ENCODE assay signal across 9 cellular contexts in genomic region chr3:196159952-196160804, GRCh38. TPM values are rescaled to one million over a fixed set of nuclear protein-coding genes. Genes with fewer than 3 reads are reported as not detected.
A peak's percentile ranks its signal among the peaks of the same experiment; 100 is the strongest.
DNase-seq lines count a peak whose midpoint lies in the region; ATAC-seq, FAIRE-seq and TF ChIP-seq lines count a peak whose summit lies in the region.
"Had no signal": no experiment of that assay in that cellular context is flagged by ENCODE, and none has a peak within 500 bp of the region (broad histone marks: within the 10 kb centered on the region; RNA-seq: fewer than 3 reads in every experiment).

No MANE protein-coding gene starts in this region.

- peak overlapping the region; percentile 5; the same call in 1 of the 2 replicates for H3K4me2 ChIP-seq in GM12878 (ENCODE audit: control insufficient read depth, insufficient read depth)

- H3K27me3 ChIP-seq in GM12878 (replicated peaks in 1 of 2; ENCODE audit: control insufficient read depth in 2 of 2, insufficient read depth in 2 of 2, low read length in 1 of 2), result no peaks in the 10 kb centered on the region

- no TSS peak for BruUV-seq in GM12878 (replicated peaks; lab: Mats Ljungman, UMichigan)

- FAIRE-seq in GM12878 (lab: Jason Lieb, UNC), result peak; percentile 89

- no peaks in the 10 kb centered on the region for H3K27me3 Mint-ChIP-seq in memory B cell
- H3K27me3 Mint-ChIP-seq in mesothelial cell of epicardium (ENCODE audit: low read depth), result no peaks in the 10 kb centered on the region

- H3K4me1 Mint-ChIP-seq in memory B cell (peaks cover 12% of the 10 kb centered on the region), mesothelial cell of epicardium (no peaks in the 10 kb centered on the region)

- H3K4me3 Mint-ChIP-seq in memory B cell (peak overlapping the region; percentile 67), mesothelial cell of epicardium (no peak overlapping the region)

- no peaks in the 10 kb centered on the region for H3K9me3 ChIP-seq in GM12878 (replicated peaks; ENCODE audit: control insufficient read depth, insufficient read depth, low read length)

- POLR2A ChIA-PET in GM12878 (lab: Charles Lee), result interaction anchor here (0.7 to 4.5 kb wide), 22 partner anchors 9 to 112 kb away, joined by 3 to 24 read pairs (median 4); no protein-coding TSS in a partner anchor

- peak overlapping the region; percentile 96 for H3K27ac Mint-ChIP-seq in memory B cell
- H3K27ac Mint-ChIP-seq in mesothelial cell of epicardium, result no peak overlapping the region

- H2AFZ ChIP-seq in GM12878 (ENCODE audit: control insufficient read depth, low read depth, low read length), result peak overlapping the region; percentile 73

- in situ Hi-C loops in GM12878 (cut with MboI), result no loop called here

- SMC1A ChIA-PET in GM12878 (lab: Charles Lee; ENCODE audit: uncharacterized antibody, unreplicated experiment), result interaction anchor here (0.6 to 5.2 kb wide), 25 partner anchors 9 to 133 kb away, joined by 3 to 40 read pairs (median 5); no protein-coding TSS in a partner anchor

- CTCF ChIA-PET in GM12878 (lab: Yijun Ruan, JAX), result interaction anchor here (0.6 to 2.1 kb wide), 13 partner anchors 10 to 134 kb away, joined by 3 to 15 read pairs (median 5); no protein-coding TSS in a partner anchor

- H3K9me3 Mint-ChIP-seq in memory B cell (no peaks in the 10 kb centered on the region), mesothelial cell of epicardium (no peaks in the 10 kb centered on the region)

- TF ChIP-seq EP300 in GM12878 (IDR thresholded peaks at IDR 0.05; ENCODE audit: borderline replicate concordance in 1 of 2, control insufficient read depth in 1 of 2, low read depth in 2 of 2, low read length in 2 of 2), result 0 out of 4 replicates have a peak, but pooled peaks of 1 of the 2 experiments have one; percentile 10

- H4K20me1 ChIP-seq in GM12878 (ENCODE audit: control insufficient read depth, insufficient read depth), result no peaks in the 10 kb centered on the region

- TF ChIP-seq CTCF in GM12878 (IDR thresholded peaks at IDR 0.05 in 2 of 3, conservative IDR thresholded peaks at IDR 0.05 in 1 of 3; ENCODE audit: control insufficient read depth in 2 of 3, extremely low read depth in 1 of 3, insufficient read depth in 1 of 3, low read depth in 3 of 3, low read length in 3 of 3), result no peak
- TF ChIP-seq CTCF in mesothelial cell of epicardium (IDR thresholded peaks at IDR 0.05; ENCODE audit: unreplicated experiment), result no peak

- peak overlapping the region; percentile 14; the same call in 1 of the 2 replicates for H3K4me3 ChIP-seq in GM12878

- ATAC-seq in GM18499 (IDR thresholded peaks at IDR 0.05; ENCODE audit: insufficient read depth, unreplicated experiment) (peak; percentile 86), HG02798 (IDR thresholded peaks at IDR 0.05; ENCODE audit: poor library complexity, unreplicated experiment) (peak; percentile 92), GM12878 (peak; percentile 100), memory B cell (ENCODE audit: low read depth) (peak; percentile 100)

- peaks cover 12% of the 10 kb centered on the region for H3K4me1 ChIP-seq in GM12878 (ENCODE audit: control insufficient read depth, insufficient read depth, low read length)

- H3K36me3 Mint-ChIP-seq in memory B cell (no peaks in the 10 kb centered on the region), mesothelial cell of epicardium (no peaks in the 10 kb centered on the region)

- peak; percentile 74 for TF ChIP-seq POLR2A in GM12878 (IDR thresholded peaks at IDR 0.05; ENCODE audit: low read depth, low read length)

- H3K79me2 ChIP-seq in GM12878 (ENCODE audit: control insufficient read depth, insufficient read depth, low read length), result no peaks in the 10 kb centered on the region

- intact Hi-C loops in GM12878 (cut with micrococcal nuclease; ENCODE audit: unreplicated experiment), result loop anchor here (2.0 to 5.0 kb wide), 2 partner anchors 19 to 43 kb away; no protein-coding TSS in a partner anchor

- H3K36me3 ChIP-seq in GM12878 (ENCODE audit: control insufficient read depth in 2 of 2, insufficient read depth in 2 of 2, low read length in 1 of 2), result no peaks in the 10 kb centered on the region

- no peak for TF ChIP-seq RAD21 in GM12878 (IDR thresholded peaks at IDR 0.05; ENCODE audit: insufficient read depth, low read depth, low read length)

- peak overlapping the region; percentile 66 for H3K27ac ChIP-seq in GM12878 (ENCODE audit: control insufficient read depth, insufficient read depth)

- DNase-seq in AG08396 (ENCODE audit: low spot score) (peak; percentile 80), NCI-H2107 treated with DMSO at 0.1 percent for 48 hours (lab: John Stamatoyannopoulos, UW; ENCODE audit: unreplicated experiment) (peak; percentile 84), GM12878 (ENCODE audit: low read depth, low spot score) (peak; percentile 72), memory B cell (ENCODE audit: low spot score in 2 of 2) (peak; percentile 57 to 79), mesothelial cell of epicardium (ENCODE audit: low spot score in 2 of 2, unreplicated experiment in 2 of 2) (no peak), NCI-H1105 treated with DMSO at 0.1 percent for 48 hours (lab: John Stamatoyannopoulos, UW) (no peak)

- RAD21 ChIA-PET in GM12878 (lab: Charles Lee; ENCODE audit: unreplicated experiment), result interaction anchor here (0.7 to 3.5 kb wide), 16 partner anchors 10 to 280 kb away, joined by 3 to 54 read pairs (median 6); no protein-coding TSS in a partner anchor

- peak overlapping the region; percentile 29 for H3K9ac ChIP-seq in GM12878 (ENCODE audit: control insufficient read depth, insufficient read depth, low read length)

- 2% methylated on average over 15 of the region's 15 CpGs for WGBS in GM12878 (ENCODE audit: insufficient coverage, insufficient replicate concordance, low lambda C conversion rate, missing lambda C conversion rate)

TF ChIP-seq in GM12878, 131 proteins besides CTCF, POLR2A, EP300 and RAD21 (continues in another document):
- TF ChIP-seq STAT3 (IDR thresholded peaks at IDR 0.05; ENCODE audit: low read depth, low read length), result 0 out of 2 replicates have a peak, but pooled peaks have one; percentile 17
- TF ChIP-seq NR2F1 (conservative IDR thresholded peaks at IDR 0.05), result peak; percentile 62
- TF ChIP-seq SPI1 (IDR thresholded peaks at IDR 0.05; ENCODE audit: borderline replicate concordance, insufficient read depth, low read depth, low read length), result 0 out of 2 replicates have a peak, but pooled peaks have one; percentile 48
- peak; percentile 69; the same call in 1 of the 2 replicates for TF ChIP-seq TCF3 (IDR thresholded peaks at IDR 0.05; ENCODE audit: borderline replicate concordance, insufficient read depth, low read depth, low read length)
- peak; percentile 77 for TF ChIP-seq IKZF1 (conservative IDR thresholded peaks at IDR 0.05)
- TF ChIP-seq BACH1 (IDR thresholded peaks at IDR 0.05; ENCODE audit: borderline replicate concordance), result peak; percentile 21; the same call in 1 of the 2 replicates
- peak; percentile 59; the same call in 1 of the 2 replicates for TF ChIP-seq GATAD2B (conservative IDR thresholded peaks at IDR 0.05; ENCODE audit: low read depth)
- TF ChIP-seq JUNB (IDR thresholded peaks at IDR 0.05), result peak; percentile 2; the same call in 1 of the 2 replicates
- no peak for TF ChIP-seq RB1 (IDR thresholded peaks at IDR 0.05; ENCODE audit: borderline replicate concordance)
- no peak for TF ChIP-seq CEBPB (IDR thresholded peaks at IDR 0.05; ENCODE audit: borderline replicate concordance in 1 of 2, low read depth in 2 of 2, low read length in 2 of 2)
- TF ChIP-seq MTA2 (IDR thresholded peaks at IDR 0.05; ENCODE audit: low read depth), result peak; percentile 51
- no peak for TF ChIP-seq PAX8 (IDR thresholded peaks at IDR 0.05)
- TF ChIP-seq CREB1 (IDR thresholded peaks at IDR 0.05; ENCODE audit: low read depth), result 0 out of 2 replicates have a peak, but pooled peaks have one; percentile 13
- peak; percentile 40; the same call in 1 of the 2 replicates for TF ChIP-seq RFX5 (IDR thresholded peaks at IDR 0.05; ENCODE audit: low read depth, low read length)
- peak; percentile 82 for TF ChIP-seq POLR2AphosphoS5 (IDR thresholded peaks at IDR 0.05; ENCODE audit: low read length)

RNA-seq across cellular contexts. Expression of gene ZDHHC19, which starts 51.0 kb away (rescaled TPM):
- not detected in 2 replicates for total RNA-seq in GM12878 (2013; cell fraction: nucleolus; rRNA removed)
- total RNA-seq in GM12878 (2014; rRNA removed) (not detected in 2 replicates), GM12878 (2014; rRNA removed; fragmentation: Illumina TruSeq; extraction: Trizol) (not detected in 2 replicates), GM12878 (2021) (not detected in 2 replicates), mesothelial cell of epicardium (0.31 to 0.34 TPM in 2 of 3 replicates, not detected in the other)
- polyA plus RNA-seq in GM12878 (2011; ENCODE audit: low read depth), result not detected
- polyA plus RNA-seq in GM12878 (2011; rRNA removed) (not detected in 2 replicates), GM12878 (2014; fragmentation: Illumina TruSeq; extraction: Trizol) (not detected in 2 replicates), GM12878 (2014; fragmentation: Nextera tagmentation; extraction: Ambion mirVana) (under 1 TPM in 1 of 2 experiments, not detected in 1; 0.26 TPM), GM12878 (2014; rRNA removed) (not detected in 2 replicates), GM12878 (2016; fragmentation: Nextera tagmentation; extraction: Ambion mirVana) (not detected)
- polyA plus RNA-seq in GM12878 (2011; cell fraction: cytosol; rRNA removed), result not detected in 2 replicates
- polyA plus RNA-seq in GM12878 (2011; cell fraction: nucleus; rRNA removed), result not detected in 2 replicates
- 0.17 TPM in 1 of 2 replicates, not detected in the other for polyA plus RNA-seq in GM12878 (2012)
- polyA minus RNA-seq in GM12878 (2011; rRNA and poly(A)+ RNA removed), result not detected in 2 replicates
- polyA minus RNA-seq in GM12878 (2011; cell fraction: cytosol; rRNA and poly(A)+ RNA removed), result not detected in 2 replicates
- polyA minus RNA-seq in GM12878 (2011; cell fraction: nucleus; rRNA and poly(A)+ RNA removed), result not detected in 2 replicates
- total RNA-seq: glomerular endothelial cell had no signal

RNA-seq across cellular contexts. Expression of gene SLC51A, which starts 56.2 kb away (rescaled TPM):
- total RNA-seq in GM12878 (2013; cell fraction: nucleolus; rRNA removed), result not detected in 2 replicates
- total RNA-seq in GM12878 (2014; rRNA removed) (not detected in 2 replicates), GM12878 (2014; rRNA removed; fragmentation: Illumina TruSeq; extraction: Trizol) (0.18 TPM in 1 of 2 replicates, not detected in the other), GM12878 (2021) (not detected in 2 replicates), mesothelial cell of epicardium (0.57 to 0.80 TPM in 2 of 3 replicates, not detected in the other)
- polyA plus RNA-seq in GM12878 (2011; ENCODE audit: low read depth), result 0.62 TPM
- polyA plus RNA-seq in GM12878 (2011; rRNA removed) (not detected in 2 replicates), GM12878 (2014; fragmentation: Illumina TruSeq; extraction: Trizol) (not detected in 2 replicates), GM12878 (2014; fragmentation: Nextera tagmentation; extraction: Ambion mirVana) (1 to 10 TPM in 1 of 2 experiments, under 1 TPM in 1; 0.99 to 2.1 TPM), GM12878 (2014; rRNA removed) (not detected in 2 replicates), GM12878 (2016; fragmentation: Nextera tagmentation; extraction: Ambion mirVana) (1 to 10 TPM; 2.2 to 3.9 TPM)
- not detected in 2 replicates for polyA plus RNA-seq in GM12878 (2011; cell fraction: cytosol; rRNA removed)
- not detected in 2 replicates for polyA plus RNA-seq in GM12878 (2011; cell fraction: nucleus; rRNA removed)
- 2.2 and 3.2 TPM in 2 replicates for polyA plus RNA-seq in GM12878 (2012)
- polyA minus RNA-seq in GM12878 (2011; rRNA and poly(A)+ RNA removed), result not detected in 2 replicates
- not detected in 2 replicates for polyA minus RNA-seq in GM12878 (2011; cell fraction: cytosol; rRNA and poly(A)+ RNA removed)
- not detected in 2 replicates for polyA minus RNA-seq in GM12878 (2011; cell fraction: nucleus; rRNA and poly(A)+ RNA removed)
- total RNA-seq: glomerular endothelial cell had no signal

Comparison
In these comparisons a context has a peak if more than half of its experiments do, and no peak if none do; other contexts are left out.
1. DNase-seq: peak in AG08396 (single experiment), NCI-H2107 treated with DMSO at 0.1 percent for 48 hours (single experiment), GM12878 (single experiment) and memory B cell (2 of 2); none in mesothelial cell of epicardium (0 of 2) and NCI-H1105 treated with DMSO at 0.1 percent for 48 hours (single experiment).
2. Peak in every context shown above with its lines, with median percentiles within 50 percentile points of each other: ATAC-seq.